In the genomic region with DNA sequence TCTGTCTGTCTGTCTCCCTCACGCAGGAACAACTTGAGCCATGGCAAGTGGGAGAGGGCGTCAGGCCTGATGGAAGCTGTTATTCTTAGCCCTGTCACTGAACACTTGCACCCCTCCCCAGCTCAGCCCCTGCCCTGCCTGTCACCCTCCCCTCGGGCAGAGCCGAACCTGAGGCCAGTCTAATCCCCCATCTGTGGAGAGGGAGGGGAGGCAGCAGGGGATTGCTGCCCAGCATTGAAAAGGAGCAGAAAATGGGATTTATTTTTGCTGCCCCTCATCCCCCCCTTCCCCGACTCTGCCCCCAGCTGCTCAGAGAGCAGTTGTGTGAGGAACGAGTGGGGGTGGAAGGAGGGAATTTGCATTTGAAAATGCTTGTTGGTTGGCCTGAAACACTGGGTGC, we compare ENCODE assay signal across 15 cellular contexts.
DNase-seq lines count a peak whose midpoint lies in the region; ATAC-seq and TF ChIP-seq lines count a peak whose summit lies in the region.
"Had no signal": no experiment of that assay in that cellular context is flagged by ENCODE, and none has a peak within 500 bp of the region (broad histone marks: within the 10 kb centered on the region; RNA-seq: fewer than 3 reads in every experiment).

No MANE protein-coding gene starts in this region.

- H2BK12ac ChIP-seq in neuronal stem cell (ENCODE audit: low read length): peak overlapping the region; percentile 49

- H3K9me3 ChIP-seq in WERI-Rb-1 (ENCODE audit: severe bottlenecking): no peaks in the 10 kb centered on the region
- no peaks in the 10 kb centered on the region for H3K9me3 ChIP-seq in neuronal stem cell (replicated peaks in 1 of 2; ENCODE audit: control insufficient read depth in 2 of 2, insufficient read depth in 1 of 2, low read depth in 1 of 2, low read length in 2 of 2)

- H3K23ac ChIP-seq in neuronal stem cell (ENCODE audit: low read depth, low read length, poor library complexity): no peak overlapping the region

- peak overlapping the region; percentile 70 for H3K27ac ChIP-seq in WERI-Rb-1
- no peak overlapping the region for H3K27ac ChIP-seq in neuronal stem cell (replicated peaks; ENCODE audit: low read length)
- no peak overlapping the region for H3K27ac ChIP-seq in brain microvascular endothelial cell
- no peak overlapping the region for H3K27ac ChIP-seq in foreskin keratinocyte

- peak overlapping the region; percentile 22 for H3K14ac ChIP-seq in neuronal stem cell (ENCODE audit: low read length)

- H3K9ac ChIP-seq in neuronal stem cell (ENCODE audit: low read depth, low read length, poor library complexity): peak overlapping the region; percentile 52

- TF ChIP-seq CTCF in WERI-Rb-1 (IDR thresholded peaks at IDR 0.05; ENCODE audit: low read depth, low read length) (no peak), brain microvascular endothelial cell (IDR thresholded peaks at IDR 0.05; ENCODE audit: low read depth, low read length, missing control alignments) (no peak), foreskin keratinocyte (conservative IDR thresholded peaks at IDR 0.05) (no peak)

- H3K4ac ChIP-seq in neuronal stem cell (ENCODE audit: low read length): no peak overlapping the region

- H3K4me1 ChIP-seq in neuronal stem cell (ENCODE audit: control insufficient read depth in 2 of 2, insufficient read depth in 1 of 2, low read depth in 1 of 2, low read length in 2 of 2) (peaks cover 36 to 41% of the 10 kb centered on the region in 2 donors), foreskin keratinocyte (no peaks in the 10 kb centered on the region)

- WGBS in neuronal stem cell (ENCODE audit: extremely low coverage in 2 of 2, insufficient read length in 2 of 2, insufficient replicate concordance in 1 of 2), 2 donors: no CpG with 5 or more reads among the region's 6 CpGs

- H3K36me3 ChIP-seq in WERI-Rb-1 (no peaks in the 10 kb centered on the region), neuronal stem cell (replicated peaks in 1 of 2; ENCODE audit: control insufficient read depth in 2 of 2, insufficient read depth in 2 of 2, low read length in 2 of 2) (no peaks in the 10 kb centered on the region), brain microvascular endothelial cell (replicated peaks) (no peaks in the 10 kb centered on the region)

- H3K27me3 ChIP-seq in WERI-Rb-1 (ENCODE audit: insufficient read depth, low read depth, severe bottlenecking) (no peaks in the 10 kb centered on the region), neuronal stem cell (ENCODE audit: control insufficient read depth in 3 of 3, insufficient read depth in 3 of 3, low read depth in 1 of 3, low read length in 3 of 3) (no peaks in the 10 kb centered on the region), brain microvascular endothelial cell (replicated peaks) (no peaks in the 10 kb centered on the region), foreskin keratinocyte (peaks cover 12% of the 10 kb centered on the region)

- no peak overlapping the region for H2AK5ac ChIP-seq in neuronal stem cell (ENCODE audit: low read depth, low read length)

- in situ Hi-C loops in brain microvascular endothelial cell (cut with HindIII; ENCODE audit: low pct_ligation_motif_present, low sequenced_read_pairs): no loop called here

- H3K18ac ChIP-seq in neuronal stem cell (ENCODE audit: low read length): peak overlapping the region; percentile 77

- no peak overlapping the region for H3K4me2 ChIP-seq in neuronal stem cell (ENCODE audit: insufficient read depth, low read length, poor library complexity, severe bottlenecking)

- H4K91ac ChIP-seq in neuronal stem cell (ENCODE audit: low read depth, low read length, poor library complexity): no peak overlapping the region

- DNase-seq in NCI-H524 treated with DMSO at 0.1 percent for 48 hours (lab: John Stamatoyannopoulos, UW) (peak; percentile 56), WERI-Rb-1 (peak; percentile 83), left ventricle myocardium superior (no peak), neuronal stem cell (ENCODE audit: low spot score) (no peak), brain microvascular endothelial cell (no peak), foreskin keratinocyte (no peak), NCI-H510A treated with DMSO at 0.1 percent for 48 hours (lab: John Stamatoyannopoulos, UW) (no peak)
- DNase-seq: CD8-positive, alpha-beta T cell; DMS 273 treated with DMSO at 0.1 percent for 48 hours; KG1; NCI-H1092 treated with DMSO at 0.1 percent for 48 hours; NCI-H1694 treated with DMSO at 0.1 percent for 48 hours; NCI-H446; SIG-M5 had no signal

- peak overlapping the region; percentile 30 for H2BK120ac ChIP-seq in neuronal stem cell (ENCODE audit: low read depth, low read length)

- H3K4me3 ChIP-seq in WERI-Rb-1 (ENCODE audit: low read depth, low read length) (no peak overlapping the region), neuronal stem cell (ENCODE audit: low read length in 2 of 2) (no peak overlapping the region), brain microvascular endothelial cell (ENCODE audit: low read depth, low read length) (no peak overlapping the region)

- H2BK5ac ChIP-seq in neuronal stem cell (ENCODE audit: low read length): no peak overlapping the region

- no peaks in the 10 kb centered on the region for H3K79me1 ChIP-seq in neuronal stem cell (ENCODE audit: low read depth, low read length)

- H2BK15ac ChIP-seq in neuronal stem cell (ENCODE audit: low read length): no peak overlapping the region

- H2AFZ ChIP-seq in neuronal stem cell (ENCODE audit: low read length): peak overlapping the region; percentile 83

- H4K8ac ChIP-seq in neuronal stem cell (ENCODE audit: low read depth, low read length): peak overlapping the region; percentile 20

- intact Hi-C loops in left ventricle myocardium superior (cut with micrococcal nuclease): no loop called here

- ATAC-seq in left ventricle myocardium superior (peak; percentile 51), foreskin keratinocyte (no peak), GM18907 (IDR thresholded peaks at IDR 0.05; ENCODE audit: unreplicated experiment) (no peak)
- ATAC-seq: CD8-positive, alpha-beta T cell had no signal

Comparison
In these comparisons a context has a peak if more than half of its experiments do, and no peak if none do; other contexts are left out.
1. DNase-seq: peak in NCI-H524 treated with DMSO at 0.1 percent for 48 hours (single experiment) and WERI-Rb-1 (single experiment); none in left ventricle myocardium superior (single experiment), neuronal stem cell (single experiment), brain microvascular endothelial cell (single experiment), foreskin keratinocyte (0 of 2) and NCI-H510A treated with DMSO at 0.1 percent for 48 hours (single experiment).